In genomic region chr7:130878785-130879184, GRCh38 we compare ENCODE assay signal across 13 cellular contexts.
DNase-seq lines count a peak whose midpoint lies in the region; TF ChIP-seq lines count a peak whose summit lies in the region.
"Had no signal": no experiment of that assay in that cellular context is flagged by ENCODE, and none has a peak within 500 bp of the region (broad histone marks: within the 10 kb centered on the region; RNA-seq: fewer than 3 reads in every experiment).

No MANE protein-coding gene starts in this region.

- intact Hi-C loops in breast epithelium (cut with DNase I; ENCODE audit: low total_unique reads), result no loop called here

- H3K36me3 ChIP-seq in breast epithelium, result no peaks in the 10 kb centered on the region
- H3K36me3 ChIP-seq: BE2C, cardiac muscle cell had no signal

- H3K27me3 ChIP-seq in breast epithelium, result no peaks in the 10 kb centered on the region
- H3K27me3 ChIP-seq: BE2C, cardiac muscle cell, pancreas had no signal

- H3K4me1 ChIP-seq in breast epithelium, result peaks cover 0 to 6% of the 10 kb centered on the region in 2 donors
- H3K4me1 ChIP-seq: BE2C had no signal

- H3K27ac Mint-ChIP-seq in activated naive CD4-positive, alpha-beta T cell treated with anti-CD3 and anti-CD28 coated beads, Interleukin-2, amount 50 U/mL, for 24 hours, result peak overlapping the region; percentile 83

- H3K27ac ChIP-seq in breast epithelium (peak overlapping the region; percentile 31 to 38), substantia nigra (ENCODE audit: low read depth, low read length, poor library complexity, severe bottlenecking) (peak overlapping the region; percentile 54)
- H3K27ac ChIP-seq: cardiac muscle cell, pancreas had no signal

- no peaks in the 10 kb centered on the region for H3K9me3 ChIP-seq in breast epithelium
- H3K9me3 ChIP-seq: BE2C, pancreas had no signal

- peaks cover 59% of the 10 kb centered on the region for H3K4me1 Mint-ChIP-seq in activated naive CD4-positive, alpha-beta T cell treated with anti-CD3 and anti-CD28 coated beads, Interleukin-2, amount 50 U/mL, for 24 hours

- H3K4me3 ChIP-seq in breast epithelium, result no peak overlapping the region
- H3K4me3 ChIP-seq: cardiac muscle cell, pancreas had no signal

- H3K36me3 Mint-ChIP-seq in activated naive CD4-positive, alpha-beta T cell treated with anti-CD3 and anti-CD28 coated beads, Interleukin-2, amount 50 U/mL, for 24 hours, result peaks cover 30% of the 10 kb centered on the region

- no peaks in the 10 kb centered on the region for H3K27me3 Mint-ChIP-seq in activated naive CD4-positive, alpha-beta T cell treated with anti-CD3 and anti-CD28 coated beads, Interleukin-2, amount 50 U/mL, for 24 hours

- no peaks in the 10 kb centered on the region for H3K9me3 Mint-ChIP-seq in activated naive CD4-positive, alpha-beta T cell treated with anti-CD3 and anti-CD28 coated beads, Interleukin-2, amount 50 U/mL, for 24 hours

- no peak for DNase-seq in activated naive CD4-positive, alpha-beta T cell treated with anti-CD3 and anti-CD28 coated beads, Interleukin-2, amount 50 U/mL, for 16 hours
- peak; percentile 41 for DNase-seq in RKO (ENCODE audit: low spot score)
- no peak for DNase-seq in breast epithelium (ENCODE audit: low spot score in 2 of 2)
- no peak for DNase-seq in substantia nigra (lab: John Stamatoyannopoulos, UW)
- DNase-seq in CD1c-positive myeloid dendritic cell (ENCODE audit: extremely low spot score), result no peak
- no peak for DNase-seq in NCI-H1436 (lab: John Stamatoyannopoulos, UW)
- DNase-seq in nucleus accumbens (lab: John Stamatoyannopoulos, UW), result no peak
- DNase-seq: BE2C, DND-41, NCI-H1092 treated with DMSO at 0.1 percent for 48 hours, pancreas had no signal

- no peak for TF ChIP-seq POLR2A in breast epithelium (IDR thresholded peaks at IDR 0.05)

- TF ChIP-seq CTCF in breast epithelium (IDR thresholded peaks at IDR 0.05), result no peak

- peak overlapping the region; percentile 8 for H3K4me3 Mint-ChIP-seq in activated naive CD4-positive, alpha-beta T cell treated with anti-CD3 and anti-CD28 coated beads, Interleukin-2, amount 50 U/mL, for 24 hours
